23 cellular contexts compared by ENCODE assay signal in genomic region chr9:6302417-6302816, GRCh38. TPM values are rescaled to one million over a fixed set of nuclear protein-coding genes. Genes with fewer than 3 reads are reported as not detected.
A peak's percentile ranks its signal among the peaks of the same experiment; 100 is the strongest.
DNase-seq lines count a peak whose midpoint lies in the region; ATAC-seq and TF ChIP-seq lines count a peak whose summit lies in the region.
"Had no signal": no experiment of that assay in that cellular context is flagged by ENCODE, and none has a peak within 500 bp of the region (broad histone marks: within the 10 kb centered on the region; RNA-seq: fewer than 3 reads in every experiment).

No MANE protein-coding gene starts in this region.

- no peak overlapping the region for H3K27ac ChIP-seq in spleen
- H3K27ac ChIP-seq: colonic mucosa, gastroesophageal sphincter, SJSA1, testis had no signal

- intact Hi-C loops in mucosa of descending colon (cut with DNase I, micrococcal nuclease) (loop anchor here in 1 of 2 donors (10.0 kb wide), 1 partner anchor 248 kb away; no protein-coding TSS in a partner anchor), spleen (cut with DNase I; ENCODE audit: low total_unique reads) (loop anchor here (10.0 kb wide), 3 partner anchors 108 to 418 kb away; no protein-coding TSS in a partner anchor)

- no peak for TF ChIP-seq POLR2A in spleen (IDR thresholded peaks at IDR 0.05)

- no peaks in the 10 kb centered on the region for H3K36me3 ChIP-seq in mucosa of descending colon (ENCODE audit: low read depth)
- H3K36me3 ChIP-seq in spleen: no peaks in the 10 kb centered on the region
- H3K36me3 ChIP-seq: colonic mucosa, gastroesophageal sphincter, SJSA1 had no signal

- H3K4me3 ChIP-seq in epithelial cell of esophagus (ENCODE audit: low read length): no peak overlapping the region
- no peak overlapping the region for H3K4me3 ChIP-seq in mucosa of descending colon
- no peak overlapping the region for H3K4me3 ChIP-seq in spleen
- H3K4me3 ChIP-seq: colonic mucosa, gastroesophageal sphincter, SJSA1, testis had no signal

- ATAC-seq in mucosa of descending colon: peak; percentile 59
- no peak for ATAC-seq in HG02763 (IDR thresholded peaks at IDR 0.05; ENCODE audit: unreplicated experiment)
- no peak for ATAC-seq in GM18868 (IDR thresholded peaks at IDR 0.05; ENCODE audit: unreplicated experiment)
- ATAC-seq: activated CD8-positive, alpha-beta T cell treated with anti-CD3 and anti-CD28 coated beads for 36 hours; activated T-cell treated with anti-CD3 and anti-CD28 coated beads, Interleukin-2, amount 50 U/mL, for 4 hours; gastroesophageal sphincter; left lobe of liver had no signal

- H3K4me1 ChIP-seq in mucosa of descending colon (ENCODE audit: low read depth) (no peaks in the 10 kb centered on the region), spleen (no peaks in the 10 kb centered on the region)
- H3K4me1 ChIP-seq: colonic mucosa, gastroesophageal sphincter, SJSA1, testis had no signal

- peaks cover 0 to 9% (median 0%) of the 10 kb centered on the region in 7 donors for H3K27me3 ChIP-seq in spleen (replicated peaks in 1 of 7)
- H3K27me3 ChIP-seq: colonic mucosa, gastroesophageal sphincter, SJSA1, testis had no signal

- H3K9me3 ChIP-seq in mucosa of descending colon (no peaks in the 10 kb centered on the region), spleen (no peaks in the 10 kb centered on the region)
- H3K9me3 ChIP-seq: colonic mucosa, gastroesophageal sphincter, SJSA1, testis had no signal

- DNase-seq in ELR (ENCODE audit: low read depth) (peak; percentile 14), M059J (ENCODE audit: low read depth) (peak; percentile 16), epithelial cell of esophagus (ENCODE audit: low read depth) (peak; percentile 95), mucosa of descending colon (no peak), NCI-H82 (lab: John Stamatoyannopoulos, UW) (no peak), spleen (no peak)
- DNase-seq: activated CD4-positive, CD25-positive, alpha-beta regulatory T cell; activated CD8-positive, alpha-beta T cell treated with anti-CD3 and anti-CD28 coated beads for 36 hours; activated naive CD4-positive, alpha-beta T cell treated with anti-CD3 and anti-CD28 coated beads, Interleukin-2, amount 50 U/mL, for 16 hours; activated T-cell treated with anti-CD3 and anti-CD28 coated beads, Interleukin-2, amount 50 U/mL, for 4 hours; CD4-positive, alpha-beta T cell; colonic mucosa; NCI-H1105 treated with DMSO at 0.1 percent for 48 hours; NCI-H2107; NCI-H69; testis had no signal

- no peak for TF ChIP-seq CTCF in epithelial cell of esophagus (IDR thresholded peaks at IDR 0.05; ENCODE audit: insufficient read depth, low read depth, low read length, missing control alignments)
- no peak for TF ChIP-seq CTCF in mucosa of descending colon (IDR thresholded peaks at IDR 0.05)
- TF ChIP-seq CTCF in spleen (IDR thresholded peaks at IDR 0.05 in 8 of 11, conservative IDR thresholded peaks at IDR 0.05 in 3 of 11): no peak

RNA-seq across cellular contexts. Expression of gene TPD52L3, which starts 25.8 kb away (rescaled TPM):
- not detected in 2 replicates for total RNA-seq in M059J (2014; rRNA removed; shearing (Covaris generic))
- total RNA-seq in mucosa of descending colon: not detected
- total RNA-seq in spleen: not detected
- under 1 TPM in 1 of 3 donors, not detected in 2; 0.03 TPM for polyA plus RNA-seq in spleen
- total RNA-seq: activated CD8-positive, alpha-beta T cell treated with anti-CD3 and anti-CD28 coated beads for 36 hours; activated T-cell treated with anti-CD3 and anti-CD28 coated beads, Interleukin-2, amount 50 U/mL, for 4 hours; CD4-positive, alpha-beta T cell; colonic mucosa; gastroesophageal sphincter; left lobe of liver; SJSA1; T-helper 2 cell treated with Interferon-gamma antibody and Interleukin-4, amounts not matched to agents 100 ng/mL and 5 ng/mL, for 36 hours had no signal
- polyA plus RNA-seq: AG04450 had no signal

Comparison
In these comparisons a context has a peak if more than half of its experiments do, and no peak if none do; other contexts are left out.
1. DNase-seq: peak in ELR (single experiment), M059J (single experiment) and epithelial cell of esophagus (single experiment); none in mucosa of descending colon (0 of 3), NCI-H82 (single experiment) and spleen (single experiment).